Comparison of ENCODE assay signal across 9 cellular contexts in the genomic region with DNA sequence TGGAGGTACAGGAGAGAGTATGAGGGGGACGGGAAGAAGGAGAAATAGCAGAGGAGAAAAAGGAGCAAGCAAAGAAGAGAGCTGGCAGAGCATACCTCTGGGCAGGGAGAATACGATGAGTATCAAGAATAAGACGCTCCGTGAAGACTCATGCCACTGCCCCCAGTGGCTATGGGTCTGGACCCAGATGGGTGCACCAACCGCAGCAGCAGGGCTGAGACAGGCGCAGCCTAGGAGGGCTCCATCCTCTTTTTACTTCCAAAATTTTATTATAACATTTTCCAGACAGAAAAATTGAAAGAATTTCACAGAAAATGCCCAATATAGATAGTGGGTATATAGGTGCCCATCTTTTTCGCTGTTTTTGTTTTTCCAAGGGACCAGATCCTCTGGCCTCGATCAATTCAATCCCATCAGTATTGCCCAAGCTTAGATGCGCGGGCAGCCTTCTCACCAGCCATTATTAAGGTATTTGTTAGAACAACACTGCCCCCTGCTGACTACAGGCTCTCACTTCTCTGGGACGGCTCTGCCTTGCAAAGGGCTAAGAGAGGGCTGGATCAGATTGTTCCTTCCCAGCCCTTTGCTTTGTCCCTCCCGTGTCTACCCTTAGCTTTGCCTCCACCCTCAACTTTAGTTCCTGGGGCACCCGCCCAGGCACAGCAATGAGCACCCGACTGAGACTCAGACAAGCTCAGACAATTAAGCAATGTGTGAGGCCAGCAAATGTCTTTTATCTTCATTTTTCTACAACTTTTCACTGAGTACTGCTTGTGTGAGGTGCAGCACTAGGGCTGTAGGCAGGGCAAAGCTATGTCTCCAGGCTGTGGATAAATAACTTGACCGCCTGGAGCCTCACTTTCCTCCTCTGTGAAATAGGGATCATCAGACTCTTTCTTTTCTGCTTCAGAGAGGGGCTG. TPM values are rescaled to one million over a fixed set of nuclear protein-coding genes. Genes with fewer than 3 reads are reported as not detected.
DNase-seq lines count a peak whose midpoint lies in the region; ATAC-seq and TF ChIP-seq lines count a peak whose summit lies in the region.
"Had no signal": no experiment of that assay in that cellular context is flagged by ENCODE, and none has a peak within 500 bp of the region (broad histone marks: within the 10 kb centered on the region; RNA-seq: fewer than 3 reads in every experiment).

No MANE protein-coding gene starts in this region.

- H3K27ac Mint-ChIP-seq in CD4-positive, alpha-beta memory T cell = peak overlapping the region in 1 of 7 donors; percentile 45
- no peak overlapping the region for H3K27ac Mint-ChIP-seq in activated CD8-positive, alpha-beta T cell treated with anti-CD3 and anti-CD28 coated beads for 36 hours
- no peak overlapping the region for H3K27ac Mint-ChIP-seq in endothelial cell (ENCODE audit: unreplicated experiment)

- H3K4me3 ChIP-seq in CD4-positive, alpha-beta memory T cell (ENCODE audit: low read length in 2 of 2) = no peak overlapping the region

- peak; percentile 82 for TF ChIP-seq CTCF in activated CD8-positive, alpha-beta T cell treated with anti-CD3 and anti-CD28 coated beads for 36 hours (IDR thresholded peaks at IDR 0.05)
- peak; percentile 76 for TF ChIP-seq CTCF in endothelial cell (IDR thresholded peaks at IDR 0.05; ENCODE audit: unreplicated experiment)

- H3K4me1 Mint-ChIP-seq in CD4-positive, alpha-beta memory T cell = peaks cover 6 to 7% (median 6%) of the 10 kb centered on the region in 4 donors
- peaks cover 6% of the 10 kb centered on the region for H3K4me1 Mint-ChIP-seq in activated CD8-positive, alpha-beta T cell treated with anti-CD3 and anti-CD28 coated beads for 36 hours (ENCODE audit: low read depth)
- peaks cover 3% of the 10 kb centered on the region for H3K4me1 Mint-ChIP-seq in endothelial cell (ENCODE audit: unreplicated experiment)

- H3K27me3 Mint-ChIP-seq in CD4-positive, alpha-beta memory T cell = peaks cover 17 to 40% of the 10 kb centered on the region in 2 donors
- H3K27me3 Mint-ChIP-seq in activated CD8-positive, alpha-beta T cell treated with anti-CD3 and anti-CD28 coated beads for 36 hours = peaks cover 36% of the 10 kb centered on the region
- peaks cover 2% of the 10 kb centered on the region for H3K27me3 Mint-ChIP-seq in endothelial cell (ENCODE audit: unreplicated experiment)

- POLR2A ChIA-PET in CD4-positive, alpha-beta memory T cell (lab: Charles Lee; ENCODE audit: partially characterized antibody) = interaction anchor here (1.3 kb wide), 1 partner anchor 203 kb away, joined by 4 read pairs; no protein-coding TSS in a partner anchor
- POLR2A ChIA-PET in activated CD8-positive, alpha-beta T cell treated with anti-CD3 and anti-CD28 coated beads for 36 hours (lab: Charles Lee) = interaction anchor here (0.7 to 1.3 kb wide), 3 partner anchors 9 to 102 kb away, joined by 3 read pairs; no protein-coding TSS in a partner anchor

- no peaks in the 10 kb centered on the region for H3K9me3 ChIP-seq in CD4-positive, alpha-beta memory T cell (ENCODE audit: control insufficient read depth in 1 of 2, low read length in 2 of 2)

- intact Hi-C loops in CD4-positive, alpha-beta memory T cell (cut with micrococcal nuclease) = loop anchor here (5.0 kb wide), 2 partner anchors 261 to 746 kb away; partner anchors contain the start of gene UTP25
- intact Hi-C loops in activated CD8-positive, alpha-beta T cell treated with anti-CD3 and anti-CD28 coated beads for 36 hours (cut with micrococcal nuclease) = loop anchor here (5.0 kb wide), 1 partner anchor 364 kb away; no protein-coding TSS in a partner anchor

- H3K4me1 ChIP-seq in CD4-positive, alpha-beta memory T cell (ENCODE audit: insufficient read depth, low read length) = peaks cover 6% of the 10 kb centered on the region

- peaks cover 9% of the 10 kb centered on the region for H3K27me3 ChIP-seq in CD4-positive, alpha-beta memory T cell (ENCODE audit: insufficient read depth, low read length)

- no peaks in the 10 kb centered on the region for H3K9me3 Mint-ChIP-seq in CD4-positive, alpha-beta memory T cell
- no peaks in the 10 kb centered on the region for H3K9me3 Mint-ChIP-seq in activated CD8-positive, alpha-beta T cell treated with anti-CD3 and anti-CD28 coated beads for 36 hours
- H3K9me3 Mint-ChIP-seq in endothelial cell (ENCODE audit: unreplicated experiment) = no peaks in the 10 kb centered on the region

- CTCF ChIA-PET in CD4-positive, alpha-beta memory T cell (lab: Charles Lee; ENCODE audit: partially characterized antibody) = interaction anchor here (0.6 to 4.8 kb wide), 30 partner anchors 8 to 916 kb away, joined by 3 to 65 read pairs (median 4); partner anchors contain the start of genes CAMK1G and HSD11B1
- CTCF ChIA-PET in activated CD8-positive, alpha-beta T cell treated with anti-CD3 and anti-CD28 coated beads for 36 hours (lab: Charles Lee) = interaction anchor here (0.6 to 3.5 kb wide), 50 partner anchors 11 to 918 kb away, joined by 3 to 51 read pairs (median 4); partner anchors contain the start of gene CAMK1G

- ATAC-seq in GM19452 (IDR thresholded peaks at IDR 0.05; ENCODE audit: unreplicated experiment) (peak; percentile 72), HG03521 (IDR thresholded peaks at IDR 0.05; ENCODE audit: unreplicated experiment) (peak; percentile 75)
- peak; percentile 91 for ATAC-seq in activated CD8-positive, alpha-beta T cell treated with anti-CD3 and anti-CD28 coated beads for 36 hours

- no peaks in the 10 kb centered on the region for H3K36me3 ChIP-seq in CD4-positive, alpha-beta memory T cell (ENCODE audit: insufficient read depth, low read length)

- no peak overlapping the region for H3K4me3 Mint-ChIP-seq in CD4-positive, alpha-beta memory T cell
- H3K4me3 Mint-ChIP-seq in activated CD8-positive, alpha-beta T cell treated with anti-CD3 and anti-CD28 coated beads for 36 hours = no peak overlapping the region
- H3K4me3 Mint-ChIP-seq in endothelial cell (ENCODE audit: unreplicated experiment) = no peak overlapping the region

- H3K27ac ChIP-seq in CD4-positive, alpha-beta memory T cell (ENCODE audit: low read depth, low read length) = no peak overlapping the region

- DNase-seq in CD4-positive, alpha-beta memory T cell = peak; percentile 64 to 78 (median 67)
- DNase-seq in NCI-H774 (lab: John Stamatoyannopoulos, UW) (peak; percentile 58), endothelial cell (ENCODE audit: low spot score) (peak; percentile 89), middle frontal gyrus (ENCODE audit: extremely low spot score, low spot score) (peak; percentile 76)
- DNase-seq in activated CD8-positive, alpha-beta T cell treated with anti-CD3 and anti-CD28 coated beads for 36 hours = peak; percentile 89
- peak; percentile 52 for DNase-seq in stimulated activated CD8-positive, alpha-beta memory T cell treated with anti-CD3 and anti-CD28 coated beads, Interleukin-4, amount 100 ng/mL, for 24 hours (ENCODE audit: low read depth)

- H3K36me3 Mint-ChIP-seq in CD4-positive, alpha-beta memory T cell = no peaks in the 10 kb centered on the region
- H3K36me3 Mint-ChIP-seq in activated CD8-positive, alpha-beta T cell treated with anti-CD3 and anti-CD28 coated beads for 36 hours (ENCODE audit: low read depth) = no peaks in the 10 kb centered on the region
- H3K36me3 Mint-ChIP-seq in endothelial cell (ENCODE audit: low read depth, unreplicated experiment) = no peaks in the 10 kb centered on the region

RNA-seq across cellular contexts. Expression of gene CAMK1G, which starts 17.5 kb away (rescaled TPM):
- total RNA-seq in CD4-positive, alpha-beta memory T cell = not detected
- polyA plus RNA-seq in CD4-positive, alpha-beta memory T cell = not detected
- total RNA-seq in activated CD8-positive, alpha-beta T cell treated with anti-CD3 and anti-CD28 coated beads for 36 hours = not detected
- total RNA-seq in endothelial cell (ENCODE audit: unreplicated experiment) = not detected
- total RNA-seq: T-helper 2 cell treated with Interferon-gamma antibody and Interleukin-4, amounts not matched to agents 100 ng/mL and 5 ng/mL, for 36 hours had no signal
